ENCODE assay signal across 1 cellular context in the genomic region with DNA sequence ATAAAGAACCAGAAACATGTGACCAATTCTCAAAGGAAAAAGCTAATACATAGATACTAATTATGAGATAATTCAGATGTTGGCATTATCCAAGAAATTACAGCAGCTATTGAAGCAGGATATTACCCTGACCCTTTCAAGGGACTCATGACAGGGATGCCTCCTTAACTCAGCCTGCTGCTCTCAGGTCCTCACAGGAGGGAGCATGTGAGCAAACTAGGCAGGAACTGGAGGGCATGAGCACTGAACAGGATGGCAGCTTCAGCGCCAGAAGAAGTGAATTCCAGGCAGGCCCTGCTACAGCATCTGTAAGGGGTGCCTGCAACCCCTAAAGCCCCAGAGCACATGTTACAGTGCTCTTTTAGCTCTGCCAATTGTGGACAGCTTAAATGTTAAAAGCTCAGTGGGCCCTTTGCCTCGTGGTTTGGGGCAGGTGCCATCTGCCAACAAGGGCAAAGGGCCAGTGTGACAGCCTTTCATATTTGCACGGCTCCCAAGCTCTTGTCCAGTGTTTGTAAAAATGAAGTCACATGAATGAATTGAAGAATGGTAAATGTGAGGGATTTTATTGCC.
TF ChIP-seq lines count a peak whose summit lies in the region.

No MANE protein-coding gene starts in this region.

TF ChIP-seq in GM23338, 12 proteins besides CTCF, POLR2A, EP300 and RAD21 (continued from another document):
- TF ChIP-seq, protein P1, sequence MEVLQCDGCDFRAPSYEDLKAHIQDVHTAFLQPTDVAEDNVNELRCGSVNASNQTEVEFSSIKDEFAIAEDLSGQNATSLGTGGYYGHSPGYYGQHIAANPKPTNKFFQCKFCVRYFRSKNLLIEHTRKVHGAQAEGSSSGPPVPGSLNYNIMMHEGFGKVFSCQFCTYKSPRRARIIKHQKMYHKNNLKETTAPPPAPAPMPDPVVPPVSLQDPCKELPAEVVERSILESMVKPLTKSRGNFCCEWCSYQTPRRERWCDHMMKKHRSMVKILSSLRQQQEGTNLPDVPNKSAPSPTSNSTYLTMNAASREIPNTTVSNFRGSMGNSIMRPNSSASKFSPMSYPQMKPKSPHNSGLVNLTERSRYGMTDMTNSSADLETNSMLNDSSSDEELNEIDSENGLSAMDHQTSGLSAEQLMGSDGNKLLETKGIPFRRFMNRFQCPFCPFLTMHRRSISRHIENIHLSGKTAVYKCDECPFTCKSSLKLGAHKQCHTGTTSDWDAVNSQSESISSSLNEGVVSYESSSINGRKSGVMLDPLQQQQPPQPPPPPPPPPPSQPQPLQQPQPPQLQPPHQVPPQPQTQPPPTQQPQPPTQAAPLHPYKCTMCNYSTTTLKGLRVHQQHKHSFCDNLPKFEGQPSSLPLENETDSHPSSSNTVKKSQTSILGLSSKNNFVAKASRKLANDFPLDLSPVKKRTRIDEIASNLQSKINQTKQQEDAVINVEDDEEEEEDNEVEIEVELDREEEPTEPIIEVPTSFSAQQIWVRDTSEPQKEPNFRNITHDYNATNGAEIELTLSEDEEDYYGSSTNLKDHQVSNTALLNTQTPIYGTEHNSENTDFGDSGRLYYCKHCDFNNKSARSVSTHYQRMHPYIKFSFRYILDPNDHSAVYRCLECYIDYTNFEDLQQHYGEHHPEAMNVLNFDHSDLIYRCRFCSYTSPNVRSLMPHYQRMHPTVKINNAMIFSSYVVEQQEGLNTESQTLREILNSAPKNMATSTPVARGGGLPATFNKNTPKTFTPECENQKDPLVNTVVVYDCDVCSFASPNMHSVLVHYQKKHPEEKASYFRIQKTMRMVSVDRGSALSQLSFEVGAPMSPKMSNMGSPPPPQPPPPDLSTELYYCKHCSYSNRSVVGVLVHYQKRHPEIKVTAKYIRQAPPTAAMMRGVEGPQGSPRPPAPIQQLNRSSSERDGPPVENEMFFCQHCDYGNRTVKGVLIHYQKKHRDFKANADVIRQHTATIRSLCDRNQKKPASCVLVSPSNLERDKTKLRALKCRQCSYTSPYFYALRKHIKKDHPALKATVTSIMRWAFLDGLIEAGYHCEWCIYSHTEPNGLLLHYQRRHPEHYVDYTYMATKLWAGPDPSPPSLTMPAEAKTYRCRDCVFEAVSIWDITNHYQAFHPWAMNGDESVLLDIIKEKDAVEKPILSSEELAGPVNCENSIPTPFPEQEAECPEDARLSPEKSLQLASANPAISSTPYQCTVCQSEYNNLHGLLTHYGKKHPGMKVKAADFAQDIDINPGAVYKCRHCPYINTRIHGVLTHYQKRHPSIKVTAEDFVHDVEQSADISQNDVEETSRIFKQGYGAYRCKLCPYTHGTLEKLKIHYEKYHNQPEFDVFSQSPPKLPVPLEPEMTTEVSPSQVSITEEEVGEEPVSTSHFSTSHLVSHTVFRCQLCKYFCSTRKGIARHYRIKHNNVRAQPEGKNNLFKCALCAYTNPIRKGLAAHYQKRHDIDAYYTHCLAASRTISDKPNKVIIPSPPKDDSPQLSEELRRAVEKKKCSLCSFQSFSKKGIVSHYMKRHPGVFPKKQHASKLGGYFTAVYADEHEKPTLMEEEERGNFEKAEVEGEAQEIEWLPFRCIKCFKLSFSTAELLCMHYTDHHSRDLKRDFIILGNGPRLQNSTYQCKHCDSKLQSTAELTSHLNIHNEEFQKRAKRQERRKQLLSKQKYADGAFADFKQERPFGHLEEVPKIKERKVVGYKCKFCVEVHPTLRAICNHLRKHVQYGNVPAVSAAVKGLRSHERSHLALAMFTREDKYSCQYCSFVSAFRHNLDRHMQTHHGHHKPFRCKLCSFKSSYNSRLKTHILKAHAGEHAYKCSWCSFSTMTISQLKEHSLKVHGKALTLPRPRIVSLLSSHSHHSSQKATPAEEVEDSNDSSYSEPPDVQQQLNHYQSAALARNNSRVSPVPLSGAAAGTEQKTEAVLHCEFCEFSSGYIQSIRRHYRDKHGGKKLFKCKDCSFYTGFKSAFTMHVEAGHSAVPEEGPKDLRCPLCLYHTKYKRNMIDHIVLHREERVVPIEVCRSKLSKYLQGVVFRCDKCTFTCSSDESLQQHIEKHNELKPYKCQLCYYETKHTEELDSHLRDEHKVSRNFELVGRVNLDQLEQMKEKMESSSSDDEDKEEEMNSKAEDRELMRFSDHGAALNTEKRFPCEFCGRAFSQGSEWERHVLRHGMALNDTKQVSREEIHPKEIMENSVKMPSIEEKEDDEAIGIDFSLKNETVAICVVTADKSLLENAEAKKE (CRISPR knock-in tag; IDR thresholded peaks at IDR 0.05) = no peak
- TF ChIP-seq JUNB (IDR thresholded peaks at IDR 0.05; ENCODE audit: unreplicated experiment) = no peak
- no peak for TF ChIP-seq NANOG (IDR thresholded peaks at IDR 0.05; ENCODE audit: borderline replicate concordance)
- TF ChIP-seq EZH2phosphoT487 (IDR thresholded peaks at IDR 0.05; ENCODE audit: unreplicated experiment) = no peak
- TF ChIP-seq, protein P2, sequence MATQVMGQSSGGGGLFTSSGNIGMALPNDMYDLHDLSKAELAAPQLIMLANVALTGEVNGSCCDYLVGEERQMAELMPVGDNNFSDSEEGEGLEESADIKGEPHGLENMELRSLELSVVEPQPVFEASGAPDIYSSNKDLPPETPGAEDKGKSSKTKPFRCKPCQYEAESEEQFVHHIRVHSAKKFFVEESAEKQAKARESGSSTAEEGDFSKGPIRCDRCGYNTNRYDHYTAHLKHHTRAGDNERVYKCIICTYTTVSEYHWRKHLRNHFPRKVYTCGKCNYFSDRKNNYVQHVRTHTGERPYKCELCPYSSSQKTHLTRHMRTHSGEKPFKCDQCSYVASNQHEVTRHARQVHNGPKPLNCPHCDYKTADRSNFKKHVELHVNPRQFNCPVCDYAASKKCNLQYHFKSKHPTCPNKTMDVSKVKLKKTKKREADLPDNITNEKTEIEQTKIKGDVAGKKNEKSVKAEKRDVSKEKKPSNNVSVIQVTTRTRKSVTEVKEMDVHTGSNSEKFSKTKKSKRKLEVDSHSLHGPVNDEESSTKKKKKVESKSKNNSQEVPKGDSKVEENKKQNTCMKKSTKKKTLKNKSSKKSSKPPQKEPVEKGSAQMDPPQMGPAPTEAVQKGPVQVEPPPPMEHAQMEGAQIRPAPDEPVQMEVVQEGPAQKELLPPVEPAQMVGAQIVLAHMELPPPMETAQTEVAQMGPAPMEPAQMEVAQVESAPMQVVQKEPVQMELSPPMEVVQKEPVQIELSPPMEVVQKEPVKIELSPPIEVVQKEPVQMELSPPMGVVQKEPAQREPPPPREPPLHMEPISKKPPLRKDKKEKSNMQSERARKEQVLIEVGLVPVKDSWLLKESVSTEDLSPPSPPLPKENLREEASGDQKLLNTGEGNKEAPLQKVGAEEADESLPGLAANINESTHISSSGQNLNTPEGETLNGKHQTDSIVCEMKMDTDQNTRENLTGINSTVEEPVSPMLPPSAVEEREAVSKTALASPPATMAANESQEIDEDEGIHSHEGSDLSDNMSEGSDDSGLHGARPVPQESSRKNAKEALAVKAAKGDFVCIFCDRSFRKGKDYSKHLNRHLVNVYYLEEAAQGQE (IDR thresholded peaks at IDR 0.05; ENCODE audit: unreplicated experiment) = no peak
